ENCODE assay signal across 8 cellular contexts in the genomic region with DNA sequence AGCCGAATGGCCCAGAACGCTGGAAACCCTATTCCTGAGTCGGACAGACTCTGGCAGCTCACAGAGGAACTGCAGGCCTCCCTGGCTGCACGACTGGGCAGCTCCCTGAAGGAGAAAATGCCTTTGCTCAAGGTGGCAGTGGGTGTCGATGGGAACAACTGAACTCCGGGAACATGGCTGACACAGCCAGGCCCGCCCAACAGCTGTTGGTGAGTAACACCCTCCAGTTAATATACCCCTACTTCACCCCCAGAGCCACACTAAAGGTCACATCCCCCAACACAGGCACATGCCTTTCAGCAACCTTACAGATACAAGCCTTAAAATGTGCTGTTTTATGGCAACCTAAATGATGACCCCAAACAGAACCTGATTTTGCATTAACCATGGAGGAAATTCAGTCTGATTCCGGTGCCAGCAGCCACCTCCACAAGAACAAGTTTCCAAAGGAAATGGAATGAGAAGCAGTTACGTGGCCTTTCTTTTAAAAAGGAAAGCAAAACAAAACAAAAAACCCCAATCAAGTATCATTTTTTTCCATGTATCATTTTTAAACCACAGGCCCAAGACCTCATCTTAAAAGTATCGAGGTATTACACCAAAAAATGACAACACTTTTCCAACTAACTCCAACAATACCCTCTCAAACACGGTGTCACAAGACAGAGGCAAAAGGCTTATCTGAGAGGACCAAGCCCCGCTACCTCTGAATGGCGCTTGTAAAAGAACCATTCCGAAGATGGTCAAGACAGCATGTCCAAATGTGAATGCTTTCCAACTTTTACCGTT. TPM values are rescaled to one million over a fixed set of nuclear protein-coding genes. Genes with fewer than 3 reads are reported as not detected.
A peak's percentile ranks its signal among the peaks of the same experiment; 100 is the strongest.
DNase-seq lines count a peak whose midpoint lies in the region; ATAC-seq, FAIRE-seq and TF ChIP-seq lines count a peak whose summit lies in the region.

No MANE protein-coding gene starts in this region.

- ATAC-seq in activated T-cell treated with anti-CD3 and anti-CD28 coated beads, Interleukin-2, amount 50 U/mL, for 72 hours (replicated peaks in 1 of 2), result peak; percentile 28 to 31
- no peak for ATAC-seq in GM21367 (IDR thresholded peaks at IDR 0.05; ENCODE audit: unreplicated experiment)
- no peak for ATAC-seq in HG03025 (IDR thresholded peaks at IDR 0.05; ENCODE audit: low FRiP score, unreplicated experiment)

- DNase-seq in BE2C, result peak; percentile 41
- DNase-seq in M059J (ENCODE audit: low read depth), result peak; percentile 79
- DNase-seq in activated T-cell treated with anti-CD3 and anti-CD28 coated beads, Interleukin-2, amount 50 U/mL, for 72 hours, result peak; percentile 44 to 48
- DNase-seq in foreskin fibroblast, result peak; percentile 83 to 93
- peak; percentile 22 for DNase-seq in neural progenitor cell (ENCODE audit: low spot score)
- peak; percentile 48 for DNase-seq in urothelium cell line (ENCODE audit: low spot score)

- peaks cover 60% of the 10 kb centered on the region for H3K4me1 Mint-ChIP-seq in activated T-cell treated with anti-CD3 and anti-CD28 coated beads, Interleukin-2, amount 50 U/mL, for 72 hours (ENCODE audit: low read depth)
- peaks cover 29% of the 10 kb centered on the region for H3K4me1 Mint-ChIP-seq in neural progenitor cell

- H3K4me1 ChIP-seq in BE2C (no peaks in the 10 kb centered on the region; the same call in none of the 2 replicates), neural progenitor cell (peaks cover 19% of the 10 kb centered on the region)

- H3K79me2 ChIP-seq in neural progenitor cell (ENCODE audit: low read depth), result no peaks in the 10 kb centered on the region

- H3K27ac Mint-ChIP-seq in activated T-cell treated with anti-CD3 and anti-CD28 coated beads, Interleukin-2, amount 50 U/mL, for 72 hours, result peak overlapping the region; percentile 98
- no peak overlapping the region for H3K27ac Mint-ChIP-seq in neural progenitor cell

- no peak overlapping the region for H3K9ac ChIP-seq in neural progenitor cell

- TF ChIP-seq CTCF in BE2C (IDR thresholded peaks at IDR 0.05; ENCODE audit: low read depth, low read length), result no peak
- TF ChIP-seq CTCF in foreskin fibroblast (IDR thresholded peaks at IDR 0.05; ENCODE audit: low read depth, low read length), result no peak
- TF ChIP-seq CTCF in neural progenitor cell (IDR thresholded peaks at IDR 0.05), result no peak

- H3K9me3 Mint-ChIP-seq in activated T-cell treated with anti-CD3 and anti-CD28 coated beads, Interleukin-2, amount 50 U/mL, for 72 hours, result no peaks in the 10 kb centered on the region
- H3K9me3 Mint-ChIP-seq in neural progenitor cell, result peaks cover 4% of the 10 kb centered on the region

- H3F3A ChIP-seq in neural progenitor cell (ENCODE audit: low read depth), result peaks cover 15% of the 10 kb centered on the region

- H3K27me3 Mint-ChIP-seq in activated T-cell treated with anti-CD3 and anti-CD28 coated beads, Interleukin-2, amount 50 U/mL, for 72 hours (ENCODE audit: low read depth), result no peaks in the 10 kb centered on the region
- H3K27me3 Mint-ChIP-seq in neural progenitor cell (ENCODE audit: insufficient read depth, low read depth), result peaks cover 35% of the 10 kb centered on the region

- H3K36me3 ChIP-seq in BE2C (no peaks in the 10 kb centered on the region; the same call in 1 of the 2 replicates), neural progenitor cell (no peaks in the 10 kb centered on the region)

- no peak overlapping the region for H3K27ac ChIP-seq in neural progenitor cell

- H3K4me2 ChIP-seq in neural progenitor cell, result no peak overlapping the region

- peaks cover 4% of the 10 kb centered on the region for H4K20me1 ChIP-seq in neural progenitor cell (ENCODE audit: low read depth)

- H3K4me3 ChIP-seq in BE2C (ENCODE audit: low read depth, low read length), result peak overlapping the region; percentile 78
- peak overlapping the region; percentile 73 to 95 for H3K4me3 ChIP-seq in foreskin fibroblast (ENCODE audit: low read depth in 1 of 2, low read length in 2 of 2)
- H3K4me3 ChIP-seq in neural progenitor cell, result no peak overlapping the region

- H3K4me3 Mint-ChIP-seq in activated T-cell treated with anti-CD3 and anti-CD28 coated beads, Interleukin-2, amount 50 U/mL, for 72 hours, result peak overlapping the region; percentile 90 to 99
- peak overlapping the region; percentile 64 for H3K4me3 Mint-ChIP-seq in neural progenitor cell

- H3K36me3 Mint-ChIP-seq in activated T-cell treated with anti-CD3 and anti-CD28 coated beads, Interleukin-2, amount 50 U/mL, for 72 hours (ENCODE audit: insufficient read depth in 2 of 2), result peaks cover 3 to 8% of the 10 kb centered on the region in 2 donors
- H3K36me3 Mint-ChIP-seq in neural progenitor cell, result no peaks in the 10 kb centered on the region

- FAIRE-seq in urothelium cell line (lab: Jason Lieb, UNC), result no peak

- no peak overlapping the region for H2AFZ ChIP-seq in neural progenitor cell (replicated peaks)

- H3K27me3 ChIP-seq in BE2C, result peaks cover 7% of the 10 kb centered on the region
- peaks cover 72% of the 10 kb centered on the region for H3K27me3 ChIP-seq in neural progenitor cell

- H3K9me3 ChIP-seq in BE2C, result no peaks in the 10 kb centered on the region
- H3K9me3 ChIP-seq in neural progenitor cell (ENCODE audit: low read depth), result no peaks in the 10 kb centered on the region

RNA-seq across cellular contexts. Expression of a gene that starts 3.1 kb away (rescaled TPM):
- 5.1 TPM for polyA plus RNA-seq in BE2C (2012; ENCODE audit: insufficient read depth, insufficient read length, low read depth)
- 16.0 and 20.7 TPM in 2 replicates for total RNA-seq in M059J (2014; rRNA removed; shearing (Covaris generic))
- 10 to 100 TPM; 27.5 to 35.4 TPM for total RNA-seq in activated T-cell treated with anti-CD3 and anti-CD28 coated beads, Interleukin-2, amount 50 U/mL, for 72 hours
- total RNA-seq in neural progenitor cell (ENCODE audit: low replicate concordance), result 0.12 and 0.41 TPM in 2 replicates

Comparison
In these comparisons a context has a peak if more than half of its experiments do, and no peak if none do; other contexts are left out.
1. DNase-seq: peak in every context shown above with its lines; median percentile 88 in foreskin fibroblast; 79 in M059J; 48 in urothelium cell line; 46 in activated T-cell treated with anti-CD3 and anti-CD28 coated beads, Interleukin-2, amount 50 U/mL, for 72 hours; 41 in BE2C; 22 in neural progenitor cell.
2. ATAC-seq: peak in activated T-cell treated with anti-CD3 and anti-CD28 coated beads, Interleukin-2, amount 50 U/mL, for 72 hours (2 of 2); none in GM21367 (single experiment) and HG03025 (single experiment).
3. RNA of a gene that starts 3.1 kb away (total RNA-seq): 27.5 to 35.4 TPM in activated T-cell treated with anti-CD3 and anti-CD28 coated beads, Interleukin-2, amount 50 U/mL, for 72 hours and 16.0 to 20.7 TPM in M059J; 0.12 to 0.41 TPM in neural progenitor cell; every median in the first group is over 10 times any median in the second.